ENCODE assay signal across 1 cellular context in the genomic region with DNA sequence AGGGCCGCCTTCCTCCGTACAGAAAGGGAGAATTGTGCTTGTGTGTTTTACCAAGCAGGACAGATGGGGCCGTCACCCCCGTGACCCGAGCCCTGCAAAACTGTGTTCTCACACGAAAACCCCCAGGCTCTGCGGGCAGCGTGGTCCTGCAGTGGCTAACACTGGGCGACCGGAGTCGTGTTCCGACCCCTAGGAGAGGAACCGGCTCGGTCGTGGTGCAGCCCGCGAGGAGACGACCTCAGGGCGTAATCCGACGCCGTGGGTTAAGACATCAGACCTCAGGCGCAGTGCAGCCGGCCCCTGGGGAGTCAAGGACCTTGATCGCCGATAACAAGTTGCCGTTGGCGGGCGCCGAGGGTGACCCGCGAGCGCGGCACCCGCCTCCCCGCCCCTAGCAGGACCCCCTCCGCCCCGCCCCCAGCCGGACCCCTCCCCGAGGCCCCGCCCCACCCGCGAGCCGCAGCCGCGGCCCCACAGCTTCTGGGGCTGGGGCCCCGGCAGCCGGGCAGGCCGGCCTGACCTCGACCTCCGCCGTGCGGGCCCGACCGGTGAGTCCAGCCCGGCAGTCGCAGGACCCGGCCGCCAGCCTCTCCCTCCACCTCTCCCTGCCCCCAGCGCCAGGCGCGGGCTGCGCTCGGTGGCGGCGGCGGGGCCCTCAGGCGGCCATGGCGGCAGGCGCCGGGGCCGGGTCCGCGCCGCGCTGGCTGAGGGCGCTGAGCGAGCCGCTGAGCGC.
TF ChIP-seq lines count a peak whose summit lies in the region.

CHPT1 (plus strand) TSS at position 444 of the 733 bp plus-strand sequence; CDS start at position 666, 222 bp downstream.

TF ChIP-seq in HepG2, 621 proteins besides CTCF, POLR2A, EP300 and RAD21 (continued from another document and continues in another):
- TF ChIP-seq, protein P1, sequence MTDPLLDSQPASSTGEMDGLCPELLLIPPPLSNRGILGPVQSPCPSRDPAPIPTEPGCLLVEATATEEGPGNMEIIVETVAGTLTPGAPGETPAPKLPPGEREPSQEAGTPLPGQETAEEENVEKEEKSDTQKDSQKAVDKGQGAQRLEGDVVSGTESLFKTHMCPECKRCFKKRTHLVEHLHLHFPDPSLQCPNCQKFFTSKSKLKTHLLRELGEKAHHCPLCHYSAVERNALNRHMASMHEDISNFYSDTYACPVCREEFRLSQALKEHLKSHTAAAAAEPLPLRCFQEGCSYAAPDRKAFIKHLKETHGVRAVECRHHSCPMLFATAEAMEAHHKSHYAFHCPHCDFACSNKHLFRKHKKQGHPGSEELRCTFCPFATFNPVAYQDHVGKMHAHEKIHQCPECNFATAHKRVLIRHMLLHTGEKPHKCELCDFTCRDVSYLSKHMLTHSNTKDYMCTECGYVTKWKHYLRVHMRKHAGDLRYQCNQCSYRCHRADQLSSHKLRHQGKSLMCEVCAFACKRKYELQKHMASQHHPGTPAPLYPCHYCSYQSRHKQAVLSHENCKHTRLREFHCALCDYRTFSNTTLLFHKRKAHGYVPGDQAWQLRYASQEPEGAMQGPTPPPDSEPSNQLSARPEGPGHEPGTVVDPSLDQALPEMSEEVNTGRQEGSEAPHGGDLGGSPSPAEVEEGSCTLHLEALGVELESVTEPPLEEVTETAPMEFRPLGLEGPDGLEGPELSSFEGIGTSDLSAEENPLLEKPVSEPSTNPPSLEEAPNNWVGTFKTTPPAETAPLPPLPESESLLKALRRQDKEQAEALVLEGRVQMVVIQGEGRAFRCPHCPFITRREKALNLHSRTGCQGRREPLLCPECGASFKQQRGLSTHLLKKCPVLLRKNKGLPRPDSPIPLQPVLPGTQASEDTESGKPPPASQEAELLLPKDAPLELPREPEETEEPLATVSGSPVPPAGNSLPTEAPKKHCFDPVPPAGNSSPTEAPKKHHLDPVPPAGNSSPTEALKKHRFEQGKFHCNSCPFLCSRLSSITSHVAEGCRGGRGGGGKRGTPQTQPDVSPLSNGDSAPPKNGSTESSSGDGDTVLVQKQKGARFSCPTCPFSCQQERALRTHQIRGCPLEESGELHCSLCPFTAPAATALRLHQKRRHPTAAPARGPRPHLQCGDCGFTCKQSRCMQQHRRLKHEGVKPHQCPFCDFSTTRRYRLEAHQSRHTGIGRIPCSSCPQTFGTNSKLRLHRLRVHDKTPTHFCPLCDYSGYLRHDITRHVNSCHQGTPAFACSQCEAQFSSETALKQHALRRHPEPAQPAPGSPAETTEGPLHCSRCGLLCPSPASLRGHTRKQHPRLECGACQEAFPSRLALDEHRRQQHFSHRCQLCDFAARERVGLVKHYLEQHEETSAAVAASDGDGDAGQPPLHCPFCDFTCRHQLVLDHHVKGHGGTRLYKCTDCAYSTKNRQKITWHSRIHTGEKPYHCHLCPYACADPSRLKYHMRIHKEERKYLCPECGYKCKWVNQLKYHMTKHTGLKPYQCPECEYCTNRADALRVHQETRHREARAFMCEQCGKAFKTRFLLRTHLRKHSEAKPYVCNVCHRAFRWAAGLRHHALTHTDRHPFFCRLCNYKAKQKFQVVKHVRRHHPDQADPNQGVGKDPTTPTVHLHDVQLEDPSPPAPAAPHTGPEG (CRISPR knock-in tag; IDR thresholded peaks at IDR 0.05) = no peak
- TF ChIP-seq, protein P2, sequence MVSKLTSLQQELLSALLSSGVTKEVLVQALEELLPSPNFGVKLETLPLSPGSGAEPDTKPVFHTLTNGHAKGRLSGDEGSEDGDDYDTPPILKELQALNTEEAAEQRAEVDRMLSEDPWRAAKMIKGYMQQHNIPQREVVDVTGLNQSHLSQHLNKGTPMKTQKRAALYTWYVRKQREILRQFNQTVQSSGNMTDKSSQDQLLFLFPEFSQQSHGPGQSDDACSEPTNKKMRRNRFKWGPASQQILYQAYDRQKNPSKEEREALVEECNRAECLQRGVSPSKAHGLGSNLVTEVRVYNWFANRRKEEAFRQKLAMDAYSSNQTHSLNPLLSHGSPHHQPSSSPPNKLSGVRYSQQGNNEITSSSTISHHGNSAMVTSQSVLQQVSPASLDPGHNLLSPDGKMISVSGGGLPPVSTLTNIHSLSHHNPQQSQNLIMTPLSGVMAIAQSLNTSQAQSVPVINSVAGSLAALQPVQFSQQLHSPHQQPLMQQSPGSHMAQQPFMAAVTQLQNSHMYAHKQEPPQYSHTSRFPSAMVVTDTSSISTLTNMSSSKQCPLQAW (CRISPR knock-in tag; IDR thresholded peaks at IDR 0.05) = peak; percentile 60; the same call in 1 of the 2 replicates
- TF ChIP-seq MAFK (conservative IDR thresholded peaks at IDR 0.05 in 1 of 2, IDR thresholded peaks at IDR 0.05 in 1 of 2; ENCODE audit: low read length in 2 of 2) = no peak
- TF ChIP-seq MAF1 (CRISPR knock-in tag; IDR thresholded peaks at IDR 0.05; ENCODE audit: borderline replicate concordance) = peak; percentile 73; the same call in 1 of the 2 replicates
- no peak for TF ChIP-seq PHF21A (CRISPR knock-in tag; IDR thresholded peaks at IDR 0.05)
- TF ChIP-seq ZNF367 (CRISPR knock-in tag; IDR thresholded peaks at IDR 0.05; ENCODE audit: borderline replicate concordance) = no peak
- TF ChIP-seq ISX (CRISPR knock-in tag; conservative IDR thresholded peaks at IDR 0.05) = no peak
- no peak; the same call in 1 of the 2 replicates for TF ChIP-seq ZBTB14 (CRISPR knock-in tag; IDR thresholded peaks at IDR 0.05)
- TF ChIP-seq, protein P3, sequence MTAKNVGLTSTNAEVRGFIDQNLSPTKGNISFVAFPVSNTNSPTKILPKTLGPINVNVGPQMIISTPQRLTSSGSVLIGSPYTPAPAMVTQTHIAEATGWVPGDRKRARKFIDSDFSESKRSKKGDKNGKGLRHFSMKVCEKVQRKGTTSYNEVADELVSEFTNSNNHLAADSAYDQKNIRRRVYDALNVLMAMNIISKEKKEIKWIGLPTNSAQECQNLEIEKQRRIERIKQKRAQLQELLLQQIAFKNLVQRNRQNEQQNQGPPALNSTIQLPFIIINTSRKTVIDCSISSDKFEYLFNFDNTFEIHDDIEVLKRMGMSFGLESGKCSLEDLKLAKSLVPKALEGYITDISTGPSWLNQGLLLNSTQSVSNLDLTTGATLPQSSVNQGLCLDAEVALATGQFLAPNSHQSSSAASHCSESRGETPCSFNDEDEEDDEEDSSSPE (CRISPR knock-in tag; IDR thresholded peaks at IDR 0.05) = peak; percentile 47; the same call in 1 of the 2 replicates
- TF ChIP-seq DNMT1 (CRISPR knock-in tag; IDR thresholded peaks at IDR 0.05) = no peak
- TF ChIP-seq GMEB1 (CRISPR knock-in tag; IDR thresholded peaks at IDR 0.05; ENCODE audit: borderline replicate concordance) = peak; percentile 5; the same call in 1 of the 2 replicates
- no peak for TF ChIP-seq ZSCAN25 (CRISPR knock-in tag; IDR thresholded peaks at IDR 0.05)
- no peak for TF ChIP-seq ZNF781 (CRISPR knock-in tag; IDR thresholded peaks at IDR 0.05; ENCODE audit: borderline replicate concordance, not compliant biosample characterization)
- TF ChIP-seq ZSCAN20 (CRISPR knock-in tag; IDR thresholded peaks at IDR 0.05; ENCODE audit: borderline replicate concordance) = 0 out of 2 replicates have a peak, but pooled peaks have one; percentile 28
- TF ChIP-seq ELF3 (CRISPR knock-in tag; IDR thresholded peaks at IDR 0.05) = no peak
- no peak for TF ChIP-seq GLMP (CRISPR knock-in tag; IDR thresholded peaks at IDR 0.05; ENCODE audit: borderline replicate concordance)
- TF ChIP-seq MTA3 (CRISPR knock-in tag; IDR thresholded peaks at IDR 0.05) = no peak
- no peak; the same call in 1 of the 2 replicates for TF ChIP-seq DR1 (CRISPR knock-in tag; IDR thresholded peaks at IDR 0.05)
- TF ChIP-seq ZNF784 (CRISPR knock-in tag; IDR thresholded peaks at IDR 0.05; ENCODE audit: borderline replicate concordance) = no peak
- TF ChIP-seq, protein P4, sequence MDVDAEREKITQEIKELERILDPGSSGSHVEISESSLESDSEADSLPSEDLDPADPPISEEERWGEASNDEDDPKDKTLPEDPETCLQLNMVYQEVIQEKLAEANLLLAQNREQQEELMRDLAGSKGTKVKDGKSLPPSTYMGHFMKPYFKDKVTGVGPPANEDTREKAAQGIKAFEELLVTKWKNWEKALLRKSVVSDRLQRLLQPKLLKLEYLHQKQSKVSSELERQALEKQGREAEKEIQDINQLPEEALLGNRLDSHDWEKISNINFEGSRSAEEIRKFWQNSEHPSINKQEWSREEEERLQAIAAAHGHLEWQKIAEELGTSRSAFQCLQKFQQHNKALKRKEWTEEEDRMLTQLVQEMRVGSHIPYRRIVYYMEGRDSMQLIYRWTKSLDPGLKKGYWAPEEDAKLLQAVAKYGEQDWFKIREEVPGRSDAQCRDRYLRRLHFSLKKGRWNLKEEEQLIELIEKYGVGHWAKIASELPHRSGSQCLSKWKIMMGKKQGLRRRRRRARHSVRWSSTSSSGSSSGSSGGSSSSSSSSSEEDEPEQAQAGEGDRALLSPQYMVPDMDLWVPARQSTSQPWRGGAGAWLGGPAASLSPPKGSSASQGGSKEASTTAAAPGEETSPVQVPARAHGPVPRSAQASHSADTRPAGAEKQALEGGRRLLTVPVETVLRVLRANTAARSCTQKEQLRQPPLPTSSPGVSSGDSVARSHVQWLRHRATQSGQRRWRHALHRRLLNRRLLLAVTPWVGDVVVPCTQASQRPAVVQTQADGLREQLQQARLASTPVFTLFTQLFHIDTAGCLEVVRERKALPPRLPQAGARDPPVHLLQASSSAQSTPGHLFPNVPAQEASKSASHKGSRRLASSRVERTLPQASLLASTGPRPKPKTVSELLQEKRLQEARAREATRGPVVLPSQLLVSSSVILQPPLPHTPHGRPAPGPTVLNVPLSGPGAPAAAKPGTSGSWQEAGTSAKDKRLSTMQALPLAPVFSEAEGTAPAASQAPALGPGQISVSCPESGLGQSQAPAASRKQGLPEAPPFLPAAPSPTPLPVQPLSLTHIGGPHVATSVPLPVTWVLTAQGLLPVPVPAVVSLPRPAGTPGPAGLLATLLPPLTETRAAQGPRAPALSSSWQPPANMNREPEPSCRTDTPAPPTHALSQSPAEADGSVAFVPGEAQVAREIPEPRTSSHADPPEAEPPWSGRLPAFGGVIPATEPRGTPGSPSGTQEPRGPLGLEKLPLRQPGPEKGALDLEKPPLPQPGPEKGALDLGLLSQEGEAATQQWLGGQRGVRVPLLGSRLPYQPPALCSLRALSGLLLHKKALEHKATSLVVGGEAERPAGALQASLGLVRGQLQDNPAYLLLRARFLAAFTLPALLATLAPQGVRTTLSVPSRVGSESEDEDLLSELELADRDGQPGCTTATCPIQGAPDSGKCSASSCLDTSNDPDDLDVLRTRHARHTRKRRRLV (CRISPR knock-in tag; IDR thresholded peaks at IDR 0.05) = 0 out of 2 replicates have a peak, but pooled peaks have one; percentile 20
- 0 out of 2 replicates have a peak, but pooled peaks have one; percentile 44 for TF ChIP-seq ZNF572 (CRISPR knock-in tag; IDR thresholded peaks at IDR 0.05)
- TF ChIP-seq ZNF788 (CRISPR knock-in tag; IDR thresholded peaks at IDR 0.05; ENCODE audit: borderline replicate concordance) = no peak
- TF ChIP-seq ZNF776 (CRISPR knock-in tag; IDR thresholded peaks at IDR 0.05) = no peak; the same call in 1 of the 2 replicates
- TF ChIP-seq E2F2 (CRISPR knock-in tag; IDR thresholded peaks at IDR 0.05; ENCODE audit: borderline replicate concordance) = peak; percentile 58; the same call in 1 of the 2 replicates
- TF ChIP-seq TAF15 (IDR thresholded peaks at IDR 0.05; ENCODE audit: low read depth, low read length, poor library complexity, severe bottlenecking) = no peak
- TF ChIP-seq SMAD3 (CRISPR knock-in tag; IDR thresholded peaks at IDR 0.05) = peak; percentile 56; the same call in 1 of the 2 replicates
- TF ChIP-seq ZNF580 (CRISPR knock-in tag; IDR thresholded peaks at IDR 0.05; ENCODE audit: borderline replicate concordance, low read depth) = no peak
- TF ChIP-seq CAMTA2 (CRISPR knock-in tag; IDR thresholded peaks at IDR 0.05; ENCODE audit: borderline replicate concordance) = no peak
- TF ChIP-seq ETV6 (CRISPR knock-in tag; conservative IDR thresholded peaks at IDR 0.05) = peak; percentile 11; the same call in 1 of the 2 replicates
- no peak; the same call in none of the 2 replicates for TF ChIP-seq FOXA3 (CRISPR knock-in tag; IDR thresholded peaks at IDR 0.05)
- peak; percentile 45 for TF ChIP-seq RXRA (CRISPR knock-in tag; IDR thresholded peaks at IDR 0.05)
